Comparison of ENCODE assay signal across 20 cellular contexts in genomic region chr21:43861716-43862115, GRCh38. TPM values are rescaled to one million over a fixed set of nuclear protein-coding genes. Genes with fewer than 3 reads are reported as not detected.
DNase-seq lines count a peak whose midpoint lies in the region; ATAC-seq and TF ChIP-seq lines count a peak whose summit lies in the region.
"Had no signal": no experiment of that assay in that cellular context is flagged by ENCODE, and none has a peak within 500 bp of the region (broad histone marks: within the 10 kb centered on the region; RNA-seq: fewer than 3 reads in every experiment).

No MANE protein-coding gene starts in this region.

- peaks cover under 1 to 6% of the 10 kb centered on the region in 2 donors for H3K4me1 ChIP-seq in naive thymus-derived CD4-positive, alpha-beta T cell (ENCODE audit: control insufficient read depth in 2 of 2, insufficient read depth in 2 of 2, low read length in 2 of 2)

- no peak overlapping the region for H3K4me3 ChIP-seq in H7 (ENCODE audit: insufficient read depth, low read depth, low read length)
- H3K4me3 ChIP-seq in naive thymus-derived CD4-positive, alpha-beta T cell (ENCODE audit: low read length) = no peak overlapping the region
- H3K4me3 ChIP-seq: cardiac muscle cell, esophagus squamous epithelium, left lung had no signal

- peaks cover 9% of the 10 kb centered on the region for H3K36me3 Mint-ChIP-seq in CD4-positive, alpha-beta T cell (ENCODE audit: low read depth)
- no peaks in the 10 kb centered on the region for H3K36me3 Mint-ChIP-seq in naive thymus-derived CD4-positive, alpha-beta T cell
- H3K36me3 Mint-ChIP-seq: CD8-positive, alpha-beta memory T cell had no signal

- no peak for TF ChIP-seq CTCF in CD4-positive, alpha-beta T cell (IDR thresholded peaks at IDR 0.05)

- intact Hi-C loops in CD4-positive, alpha-beta T cell (cut with DNase I, micrococcal nuclease) = loop anchor here in 1 of 2 experiments (5.0 kb wide), 1 partner anchor 44 kb away; no protein-coding TSS in a partner anchor
- intact Hi-C loops in naive thymus-derived CD4-positive, alpha-beta T cell (cut with micrococcal nuclease) = loop anchor here in 1 of 2 donors (10.0 kb wide), 2 partner anchors 887 to 1063 kb away; partner anchors contain the start of genes ITGB2 and PKNOX1

- CTCF ChIA-PET in CD4-positive, alpha-beta T cell (lab: Charles Lee) = interaction anchor here (1.5 kb wide), 1 partner anchor 114 kb away, joined by 3 read pairs; no protein-coding TSS in a partner anchor
- CTCF ChIA-PET in naive thymus-derived CD4-positive, alpha-beta T cell (lab: Charles Lee) = no interaction called here

- H3K4me3 Mint-ChIP-seq in CD4-positive, alpha-beta T cell = peak overlapping the region; percentile 74
- H3K4me3 Mint-ChIP-seq in naive thymus-derived CD4-positive, alpha-beta T cell = no peak overlapping the region
- H3K4me3 Mint-ChIP-seq: T-helper 17 cell had no signal

- H3K36me3 ChIP-seq in H7 (replicated peaks; ENCODE audit: control insufficient read depth, insufficient read depth, low read length) = no peaks in the 10 kb centered on the region
- peaks cover 0 to 3% (median 0%) of the 10 kb centered on the region in 3 experiments for H3K36me3 ChIP-seq in naive thymus-derived CD4-positive, alpha-beta T cell (ENCODE audit: control insufficient read depth in 2 of 3, insufficient read depth in 3 of 3, low read length in 3 of 3)
- H3K36me3 ChIP-seq: cardiac muscle cell, esophagus squamous epithelium, left lung had no signal

- peaks cover 9% of the 10 kb centered on the region for H3K4me1 Mint-ChIP-seq in CD4-positive, alpha-beta T cell (ENCODE audit: low read depth)
- H3K4me1 Mint-ChIP-seq in naive thymus-derived CD4-positive, alpha-beta T cell = peaks cover 3 to 16% (median 8%) of the 10 kb centered on the region in 7 donors

- in situ Hi-C loops in G401 (cut with HindIII; ENCODE audit: low sequenced_read_pairs) = no loop called here

- POLR2A ChIA-PET in CD4-positive, alpha-beta T cell (lab: Charles Lee) = no interaction called here
- POLR2A ChIA-PET in naive thymus-derived CD4-positive, alpha-beta T cell (lab: Charles Lee) = no interaction called here

- peak overlapping the region; percentile 65 for H3K27ac Mint-ChIP-seq in CD4-positive, alpha-beta T cell
- peak overlapping the region in 4 of 9 donors; percentile 14 to 71 (median 36) for H3K27ac Mint-ChIP-seq in naive thymus-derived CD4-positive, alpha-beta T cell
- H3K27ac Mint-ChIP-seq: T-helper 17 cell had no signal

- no peaks in the 10 kb centered on the region for H3K27me3 Mint-ChIP-seq in CD4-positive, alpha-beta T cell
- peaks cover 0 to 1% (median 0%) of the 10 kb centered on the region in 5 donors for H3K27me3 Mint-ChIP-seq in naive thymus-derived CD4-positive, alpha-beta T cell
- H3K27me3 Mint-ChIP-seq: T-helper 17 cell had no signal

- no peaks in the 10 kb centered on the region for H3K27me3 ChIP-seq in CD4-positive, alpha-beta T cell (ENCODE audit: control insufficient read depth, insufficient read depth, low read length)
- peaks cover 11% of the 10 kb centered on the region for H3K27me3 ChIP-seq in H7 (ENCODE audit: control insufficient read depth, insufficient read depth, low read length)
- no peaks in the 10 kb centered on the region for H3K27me3 ChIP-seq in naive thymus-derived CD4-positive, alpha-beta T cell (ENCODE audit: control insufficient read depth in 2 of 2, insufficient read depth in 2 of 2, low read length in 2 of 2)
- H3K27me3 ChIP-seq: esophagus squamous epithelium had no signal

- no peak overlapping the region for H3K27ac ChIP-seq in CD4-positive, alpha-beta T cell (ENCODE audit: low read depth, low read length)
- H3K27ac ChIP-seq in naive thymus-derived CD4-positive, alpha-beta T cell (ENCODE audit: low read depth, low read length) = no peak overlapping the region
- H3K27ac ChIP-seq: cardiac muscle cell, left lung, WERI-Rb-1 had no signal

- DNase-seq in CD4-positive, alpha-beta T cell = no peak
- DNase-seq in H7 = peak; percentile 13
- DNase-seq in NCI-H345 treated with DMSO at 0.1 percent for 48 hours (lab: John Stamatoyannopoulos, UW; ENCODE audit: unreplicated experiment) = peak; percentile 81
- DNase-seq in naive thymus-derived CD4-positive, alpha-beta T cell = peak in 5 of 9 donors; percentile 11 to 23 (median 18)
- no peak for DNase-seq in activated gamma-delta T cell treated with Interleukin-2 at 50 U/mL for 16 hours
- no peak for DNase-seq in G401 (ENCODE audit: low spot score)
- DNase-seq in mesenteric fat pad (ENCODE audit: low spot score) = no peak
- DNase-seq: activated T-cell treated with anti-CD3 and anti-CD28 coated beads, Interleukin-2, amount 50 U/mL, for 48 hours; esophagus squamous epithelium; glutamatergic neuron; KBM-7; occipital lobe; PC-3; right cardiac atrium; T-helper 17 cell; WERI-Rb-1 had no signal

- ATAC-seq in CD4-positive, alpha-beta T cell (ENCODE audit: poor library complexity) = no peak
- no peak for ATAC-seq in naive thymus-derived CD4-positive, alpha-beta T cell
- ATAC-seq in GM19035 (IDR thresholded peaks at IDR 0.05; ENCODE audit: unreplicated experiment) = no peak
- ATAC-seq: left lung, PC-3, right cardiac atrium, T-helper 17 cell had no signal

- no peaks in the 10 kb centered on the region for H3K9me3 ChIP-seq in CD4-positive, alpha-beta T cell (ENCODE audit: control insufficient read depth, low read length)
- no peaks in the 10 kb centered on the region for H3K9me3 ChIP-seq in naive thymus-derived CD4-positive, alpha-beta T cell (ENCODE audit: control insufficient read depth in 2 of 3, low read length in 3 of 3)
- H3K9me3 ChIP-seq: esophagus squamous epithelium, left lung had no signal

- no peaks in the 10 kb centered on the region for H3K9me3 Mint-ChIP-seq in CD4-positive, alpha-beta T cell
- H3K9me3 Mint-ChIP-seq in naive thymus-derived CD4-positive, alpha-beta T cell = no peaks in the 10 kb centered on the region
- H3K9me3 Mint-ChIP-seq: CD8-positive, alpha-beta memory T cell had no signal

RNA-seq across cellular contexts. Expression of gene AGPAT3, which starts 3.3 kb away (rescaled TPM):
- 10 to 100 TPM; 40.8 to 43.4 TPM for total RNA-seq in CD4-positive, alpha-beta T cell
- 9.2 and 11.4 TPM in 2 replicates for total RNA-seq in H7 (2014; rRNA removed; shearing (Covaris generic))
- total RNA-seq in naive thymus-derived CD4-positive, alpha-beta T cell = 100 to 1,000 TPM in 1 of 5 experiments, 10 to 100 TPM in 4; 58.4 to 121 (median 69.0) TPM
- 10 to 100 TPM; 11.4 to 16.1 TPM for polyA plus RNA-seq in naive thymus-derived CD4-positive, alpha-beta T cell
- 5.3 and 14.7 TPM in 2 replicates for total RNA-seq in G401 (2014; rRNA removed; shearing (Covaris generic))
- 79.2 TPM for total RNA-seq in mesenteric fat pad

Comparison
In these comparisons a context has a peak if more than half of its experiments do, and no peak if none do; other contexts are left out.
1. DNase-seq: peak in H7 (single experiment), NCI-H345 treated with DMSO at 0.1 percent for 48 hours (single experiment) and naive thymus-derived CD4-positive, alpha-beta T cell (5 of 9); none in CD4-positive, alpha-beta T cell (0 of 10), activated gamma-delta T cell treated with Interleukin-2 at 50 U/mL for 16 hours (single experiment), G401 (single experiment) and mesenteric fat pad (single experiment).